ENCODE assay signal across 8 cellular contexts in genomic region chr6:1624071-1624847, GRCh38. TPM values are rescaled to one million over a fixed set of nuclear protein-coding genes. Genes with fewer than 3 reads are reported as not detected.
A peak's percentile ranks its signal among the peaks of the same experiment; 100 is the strongest.
DNase-seq lines count a peak whose midpoint lies in the region; TF ChIP-seq lines count a peak whose summit lies in the region.

No MANE protein-coding gene starts in this region.

- no CpG with 5 or more reads among the region's 65 CpGs for WGBS in H9 (ENCODE audit: extremely low coverage, insufficient read length, low lambda C conversion rate)
- 51 to 69% (median 59%) methylated on average over 51 to 65 of the region's 65 CpGs for WGBS in stomach, 5 donors

- POLR2A ChIA-PET in RWPE1 (lab: Yijun Ruan, JAX; ENCODE audit: low non-redundant PET), result interaction anchor here (0.6 kb wide), 2 partner anchors 8 to 114 kb away, joined by 4 to 11 read pairs; no protein-coding TSS in a partner anchor

- no peak overlapping the region for H4K91ac ChIP-seq in H9 (ENCODE audit: insufficient read length, low read depth, low read length)

- H3K36me3 ChIP-seq in ascending aorta (no peaks in the 10 kb centered on the region), stomach (peaks cover 0 to 43% (median 37%) of the 10 kb centered on the region in 4 donors)

- no peak overlapping the region for H2AK5ac ChIP-seq in H9 (ENCODE audit: insufficient read length, low read length)

- intact Hi-C loops in ascending aorta (cut with DNase I) (loop anchor here (2.0 to 5.0 kb wide), 6 partner anchors 63 to 1008 kb away; no protein-coding TSS in a partner anchor), stomach (cut with DNase I; ENCODE audit: low total_unique reads) (no loop called here)

- CTCF ChIA-PET in RWPE1 (lab: Yijun Ruan, JAX), result interaction anchor here (0.6 kb wide), 1 partner anchor 516 kb away, joined by 3 read pairs; no protein-coding TSS in a partner anchor

- H3K4ac ChIP-seq in H9 (ENCODE audit: low read depth, low read length), result no peak overlapping the region

- no peaks in the 10 kb centered on the region for H3K79me2 ChIP-seq in H9 (ENCODE audit: insufficient read depth, low read length)

- no peak overlapping the region for H3T11ph ChIP-seq in H9 (ENCODE audit: low read length)

- peaks cover 3% of the 10 kb centered on the region for H4K20me1 ChIP-seq in H9 (ENCODE audit: control insufficient read depth, insufficient read depth, insufficient read length)

- H3K4me2 ChIP-seq in H9 (ENCODE audit: insufficient read depth, insufficient read length, low read length), result peak overlapping the region; percentile 56

- H3K27ac Mint-ChIP-seq in H9, result no peak overlapping the region
- no peak overlapping the region for H3K27ac Mint-ChIP-seq in immature natural killer cell

- no peak overlapping the region for H3K14ac ChIP-seq in H9 (ENCODE audit: insufficient read depth, low read length)

- no peak overlapping the region for H3K9ac ChIP-seq in H9 (ENCODE audit: extremely low read depth, insufficient read length, low read length)

- peaks cover 99% of the 10 kb centered on the region for H3K27me3 Mint-ChIP-seq in H9 (ENCODE audit: low read depth)
- peaks cover 13 to 26% (median 17%) of the 10 kb centered on the region in 3 donors for H3K27me3 Mint-ChIP-seq in immature natural killer cell (ENCODE audit: low read depth in 3 of 3)

- no peaks in the 10 kb centered on the region for H3K9me3 ChIP-seq in H9 (ENCODE audit: control insufficient read depth, low read depth, low read length)
- no peaks in the 10 kb centered on the region for H3K9me3 ChIP-seq in ascending aorta
- no peaks in the 10 kb centered on the region for H3K9me3 ChIP-seq in stomach

- H3K9me3 Mint-ChIP-seq in H9, result no peaks in the 10 kb centered on the region; a peak in 1 of 5 replicates
- H3K9me3 Mint-ChIP-seq in immature natural killer cell, result peaks cover 0 to 1% (median 0%) of the 10 kb centered on the region in 6 donors

- no peak overlapping the region for H3K23ac ChIP-seq in H9 (ENCODE audit: insufficient read length, low read depth, low read length)

- no peak overlapping the region for H2BK120ac ChIP-seq in H9 (ENCODE audit: low read depth, low read length, poor library complexity, severe bottlenecking)

- H3K27ac ChIP-seq in H9 (ENCODE audit: insufficient read length, low read depth, low read length) (no peak overlapping the region), ascending aorta (peak overlapping the region; percentile 96 to 100), stomach (no peak overlapping the region), RWPE1 (no peak overlapping the region)

- H3K36me3 Mint-ChIP-seq in H9 (ENCODE audit: insufficient read depth in 1 of 3, low read depth in 3 of 3), result peaks cover 0 to 5% (median 4%) of the 10 kb centered on the region in 3 experiments; a peak in 4 of 7 replicates
- peaks cover 24 to 32% (median 26%) of the 10 kb centered on the region in 3 donors for H3K36me3 Mint-ChIP-seq in immature natural killer cell

- H3K4me3 ChIP-seq in ascending aorta (peak overlapping the region; percentile 72 to 94), stomach (peak overlapping the region; percentile 39 to 50 (median 44))

- no peak for TF ChIP-seq CTCF in H9 (conservative IDR thresholded peaks at IDR 0.05)
- TF ChIP-seq CTCF in ascending aorta (IDR thresholded peaks at IDR 0.05), result no peak
- no peak for TF ChIP-seq CTCF in stomach (IDR thresholded peaks at IDR 0.05)
- TF ChIP-seq CTCF in RWPE1 (conservative IDR thresholded peaks at IDR 0.05; ENCODE audit: low read depth), result no peak

- H3K4me1 ChIP-seq in H9 (ENCODE audit: insufficient read depth, low read length) (no peaks in the 10 kb centered on the region), ascending aorta (peaks cover 6 to 32% of the 10 kb centered on the region in 2 donors), stomach (peaks cover 9 to 33% (median 26%) of the 10 kb centered on the region in 4 donors)

- H2BK12ac ChIP-seq in H9 (ENCODE audit: insufficient read length, low read depth, low read length), result no peak overlapping the region

- peaks cover 9 to 15% of the 10 kb centered on the region in 2 experiments for H3K4me1 Mint-ChIP-seq in H9
- H3K4me1 Mint-ChIP-seq in immature natural killer cell, result peaks cover 18% of the 10 kb centered on the region in 2 donors

- peaks cover 18% of the 10 kb centered on the region for H3K23me2 ChIP-seq in H9 (ENCODE audit: insufficient read length, low read depth, low read length, poor library complexity, severe bottlenecking)

- DNase-seq in H9, result no peak
- no peak for DNase-seq in ascending aorta (ENCODE audit: low spot score in 2 of 2)
- no peak for DNase-seq in immature natural killer cell
- DNase-seq in stomach, result peak; percentile 17
- no peak for DNase-seq in NCI-H2107 (lab: John Stamatoyannopoulos, UW)
- no peak for DNase-seq in RWPE1 (ENCODE audit: low spot score)
- DNase-seq in stimulated activated CD4-positive, alpha-beta T cell treated with anti-CD3 and anti-CD28 coated beads, Interleukin-12 subunit alpha, Interleukin-12 subunit beta, amount 100 ng/mL, for 4 hours, result no peak
- no peak for DNase-seq in DMS153 (lab: John Stamatoyannopoulos, UW)

- H4K8ac ChIP-seq in H9 (replicated peaks; ENCODE audit: insufficient read length, low read depth, low read length), result no peak overlapping the region

- TF ChIP-seq EP300 in stomach (IDR thresholded peaks at IDR 0.05), result no peak

- H3K56ac ChIP-seq in H9 (ENCODE audit: insufficient read length, low read depth, low read length), result no peak overlapping the region

- no peak overlapping the region for H2BK20ac ChIP-seq in H9 (ENCODE audit: low read depth, low read length, poor library complexity, severe bottlenecking)

- H3K4me3 Mint-ChIP-seq in H9, result peak overlapping the region in 1 of 2 experiments; percentile 65; a peak in 2 of 5 replicates
- peak overlapping the region in 4 of 5 donors; percentile 27 to 57 (median 51) for H3K4me3 Mint-ChIP-seq in immature natural killer cell

- no peak for TF ChIP-seq POLR2A in stomach (IDR thresholded peaks at IDR 0.05)

- no peak overlapping the region for H2BK5ac ChIP-seq in H9 (ENCODE audit: insufficient read length, low read length)

- H3K18ac ChIP-seq in H9 (ENCODE audit: insufficient read length, low read depth, low read length), result no peak overlapping the region

- no peaks in the 10 kb centered on the region for H3K79me1 ChIP-seq in H9 (ENCODE audit: insufficient read depth, low read depth, low read length, poor library complexity, severe bottlenecking)

- no peak overlapping the region for H4K5ac ChIP-seq in H9 (ENCODE audit: insufficient read length, low read depth, low read length)

- no peak overlapping the region for H2AFZ ChIP-seq in H9 (ENCODE audit: low read length)

- H2BK15ac ChIP-seq in H9 (ENCODE audit: low read depth, low read length), result no peak overlapping the region

- H3K27me3 ChIP-seq in H9 (ENCODE audit: insufficient read depth, low read length) (peaks cover 91% of the 10 kb centered on the region), ascending aorta (no peaks in the 10 kb centered on the region), stomach (peaks cover 17 to 99% (median 40%) of the 10 kb centered on the region in 3 donors)

RNA-seq across cellular contexts. Expression of gene FOXC1, which starts 14.5 kb away (rescaled TPM):
- total RNA-seq in H9 (2021) (0.04 TPM in 1 of 2 replicates, not detected in the other), ascending aorta (125 TPM), stomach (1 to 10 TPM; 2.0 to 8.3 (median 4.7) TPM)
- polyA plus RNA-seq in immature natural killer cell (under 1 TPM in 1 of 3 donors, not detected in 2; 0.22 TPM), stomach (1 to 10 TPM in 1 of 3 donors, under 1 TPM in 2; 0.25 to 1.7 (median 0.31) TPM)

Comparison
In these comparisons a context has a peak if more than half of its experiments do, and no peak if none do; other contexts are left out.
1. H3K27ac ChIP-seq: peak in ascending aorta (2 of 2); none in H9 (single experiment), stomach (0 of 5) and RWPE1 (single experiment).
2. RNA of gene FOXC1, which starts 14.5 kb away (total RNA-seq): 125 TPM in ascending aorta (single experiment); 2.0 to 8.3 TPM in stomach and 0.04 TPM in H9; every median in the first group is over 10 times any median in the second.